In the genomic region with DNA sequence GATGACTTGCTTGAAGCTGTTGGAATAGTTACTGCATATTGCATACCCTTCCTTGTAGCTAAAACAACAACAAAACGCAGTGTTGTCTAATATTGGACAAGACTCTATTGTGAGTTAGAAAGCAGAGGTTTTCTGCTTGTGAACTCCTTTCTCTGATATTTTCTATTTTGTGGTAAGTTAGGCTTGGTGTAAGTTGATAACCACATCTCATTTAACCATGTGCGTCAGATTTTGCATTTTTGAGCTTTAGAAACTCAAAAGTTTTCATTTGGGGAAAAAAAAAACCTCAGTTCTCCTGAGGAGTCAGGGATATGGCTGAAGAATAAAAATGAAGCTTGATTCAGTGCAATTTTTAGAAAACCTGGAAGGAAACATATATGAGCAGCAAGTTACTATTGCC, we compare ENCODE assay signal across 8 cellular contexts. TPM values are rescaled to one million over a fixed set of nuclear protein-coding genes. Genes with fewer than 3 reads are reported as not detected.
DNase-seq lines count a peak whose midpoint lies in the region; TF ChIP-seq lines count a peak whose summit lies in the region.

No MANE protein-coding gene starts in this region.

- H3K4me1 Mint-ChIP-seq in T-helper 1 cell treated with Interleukin-12 subunit alpha and Interleukin-12 subunit beta and Interleukin-4 antibody, amounts not matched to agents 30 μg/mL and 1 μg/mL, for 36 hours (ENCODE audit: low read depth), result peaks cover 35% of the 10 kb centered on the region

- H3K4me3 ChIP-seq in kidney epithelial cell (ENCODE audit: low read depth, low read length), result peak overlapping the region; percentile 89

- DNase-seq in T-helper 1 cell (no peak), kidney epithelial cell (ENCODE audit: low read depth) (no peak), substantia nigra (lab: John Stamatoyannopoulos, UW) (no peak), MV-4-11 (lab: John Stamatoyannopoulos, UW) (no peak), NCI-H2081 treated with DMSO at 0.1 percent for 48 hours (lab: John Stamatoyannopoulos, UW) (no peak), retina (no peak)

- H3K27me3 Mint-ChIP-seq in T-helper 1 cell treated with Interleukin-12 subunit alpha and Interleukin-12 subunit beta and Interleukin-4 antibody, amounts not matched to agents 30 μg/mL and 1 μg/mL, for 36 hours (ENCODE audit: low read depth), result no peaks in the 10 kb centered on the region

- H3K27ac ChIP-seq in adipose tissue (ENCODE audit: low read depth, low read length) (peak overlapping the region; percentile 99), substantia nigra (ENCODE audit: low read depth, low read length, poor library complexity, severe bottlenecking) (peak overlapping the region; percentile 99)

- no peak for TF ChIP-seq CTCF in kidney epithelial cell (IDR thresholded peaks at IDR 0.05; ENCODE audit: insufficient read depth, low read length, poor library complexity, severe bottlenecking)

- H3K36me3 ChIP-seq in kidney epithelial cell (ENCODE audit: control insufficient read depth, insufficient read depth, low read length), result no peaks in the 10 kb centered on the region

- H3K36me3 Mint-ChIP-seq in T-helper 1 cell treated with Interleukin-12 subunit alpha and Interleukin-12 subunit beta and Interleukin-4 antibody, amounts not matched to agents 30 μg/mL and 1 μg/mL, for 36 hours (ENCODE audit: low read depth), result peaks cover 21% of the 10 kb centered on the region

- peak overlapping the region; percentile 94 for H3K27ac Mint-ChIP-seq in T-helper 1 cell treated with Interleukin-12 subunit alpha and Interleukin-12 subunit beta and Interleukin-4 antibody, amounts not matched to agents 30 μg/mL and 1 μg/mL, for 36 hours

- H3K4me3 Mint-ChIP-seq in T-helper 1 cell treated with Interleukin-12 subunit alpha and Interleukin-12 subunit beta and Interleukin-4 antibody, amounts not matched to agents 30 μg/mL and 1 μg/mL, for 36 hours, result peak overlapping the region; percentile 93

- WGBS in adipose tissue, 3 donors, result 1 to 12% (median 10%) methylated on average over 2 of the region's 2 CpGs

- H3K9me3 Mint-ChIP-seq in T-helper 1 cell treated with Interleukin-12 subunit alpha and Interleukin-12 subunit beta and Interleukin-4 antibody, amounts not matched to agents 30 μg/mL and 1 μg/mL, for 36 hours, result no peaks in the 10 kb centered on the region

- no peaks in the 10 kb centered on the region for H3K27me3 ChIP-seq in kidney epithelial cell (ENCODE audit: control insufficient read depth, insufficient read depth, low read length)

RNA-seq across cellular contexts. Expression of a gene that starts 1.5 kb away (rescaled TPM):
- 10 to 100 TPM; 13.0 to 31.7 (median 25.0) TPM for polyA plus RNA-seq in adipose tissue
- total RNA-seq in kidney epithelial cell, result 51.1 and 54.9 TPM in 2 replicates
